Comparison of ENCODE assay signal across 16 cellular contexts in the genomic region with DNA sequence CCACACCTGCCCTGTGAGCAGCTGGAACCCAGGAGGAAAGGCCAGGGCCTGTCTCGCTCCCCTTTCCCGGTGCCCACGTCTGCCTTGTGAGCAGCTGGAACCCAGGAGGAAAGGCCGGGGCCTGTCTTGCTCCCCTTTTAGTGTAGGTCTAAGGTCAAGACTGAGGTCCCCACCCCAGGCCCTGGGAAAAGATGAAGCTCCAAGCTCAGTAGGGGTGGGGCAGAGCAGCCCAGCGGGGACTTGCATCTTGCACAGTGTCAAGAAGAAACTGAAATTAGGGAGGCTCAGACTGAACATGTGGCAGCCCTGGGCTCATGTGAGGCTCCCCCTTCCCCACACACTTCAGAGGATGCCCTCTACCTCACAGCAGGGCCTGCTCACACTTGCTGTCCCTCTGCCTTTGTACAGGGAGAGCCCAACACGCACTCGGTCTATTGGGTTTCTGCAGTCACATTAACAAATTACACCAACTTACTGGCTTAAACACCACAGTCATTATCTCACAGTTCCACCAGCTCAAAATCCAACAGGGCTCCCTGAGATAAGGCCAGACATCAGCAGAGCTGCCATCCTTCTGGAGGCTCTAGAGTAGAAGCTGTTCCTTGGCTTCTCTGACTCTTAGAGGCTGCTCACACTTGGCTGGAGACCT.
"Had no signal": no experiment of that assay in that cellular context is flagged by ENCODE, and none has a peak within 500 bp of the region (broad histone marks: within the 10 kb centered on the region; RNA-seq: fewer than 3 reads in every experiment).

No MANE protein-coding gene starts in this region.

- H3K36me3 ChIP-seq: breast epithelium had no signal

- H3K4me1 ChIP-seq: foreskin keratinocyte had no signal

- H3K27me3 ChIP-seq: breast epithelium, foreskin keratinocyte, upper lobe of left lung had no signal

- H3K36me3 Mint-ChIP-seq: activated CD8-positive, alpha-beta memory T cell treated with anti-CD3 and anti-CD28 coated beads, Interleukin-2, amount 10 ng/mL, durations not matched to agents 7 days and 5 days; activated naive CD8-positive, alpha-beta T cell; natural killer cell treated with Interleukin-12 subunit alpha and Interleukin-12 subunit beta and Interleukin-15 and Interleukin-18, amount 100 ng/mL, for 72 hours had no signal

- H3K27ac Mint-ChIP-seq: activated CD8-positive, alpha-beta memory T cell treated with anti-CD3 and anti-CD28 coated beads, Interleukin-2, amount 10 ng/mL, durations not matched to agents 7 days and 5 days; activated naive CD8-positive, alpha-beta T cell; natural killer cell treated with Interleukin-12 subunit alpha and Interleukin-12 subunit beta and Interleukin-15 and Interleukin-18, amount 100 ng/mL, for 72 hours; stimulated activated naive CD8-positive, alpha-beta T cell treated with anti-CD3 and anti-CD28 coated beads, Interleukin-15, Interleukin-2, amounts not matched to agents 100 ng/mL and 50 ng/mL, for 24 hours had no signal

- H3K4me3 ChIP-seq: breast epithelium, left lung, upper lobe of left lung had no signal

- H3K4me3 Mint-ChIP-seq: activated CD8-positive, alpha-beta memory T cell treated with anti-CD3 and anti-CD28 coated beads, Interleukin-2, amount 10 ng/mL, durations not matched to agents 7 days and 5 days; activated naive CD8-positive, alpha-beta T cell; natural killer cell treated with Interleukin-12 subunit alpha and Interleukin-12 subunit beta and Interleukin-15 and Interleukin-18, amount 100 ng/mL, for 72 hours; stimulated activated naive CD8-positive, alpha-beta T cell treated with anti-CD3 and anti-CD28 coated beads, Interleukin-15, Interleukin-2, amounts not matched to agents 100 ng/mL and 50 ng/mL, for 24 hours had no signal

- FAIRE-seq: colon had no signal

- H3K27ac ChIP-seq: breast epithelium, foreskin keratinocyte, left lung, upper lobe of left lung had no signal

- H3K27me3 Mint-ChIP-seq: activated CD8-positive, alpha-beta memory T cell treated with anti-CD3 and anti-CD28 coated beads, Interleukin-2, amount 10 ng/mL, durations not matched to agents 7 days and 5 days; activated naive CD8-positive, alpha-beta T cell; natural killer cell treated with Interleukin-12 subunit alpha and Interleukin-12 subunit beta and Interleukin-15 and Interleukin-18, amount 100 ng/mL, for 72 hours; stimulated activated naive CD8-positive, alpha-beta T cell treated with anti-CD3 and anti-CD28 coated beads, Interleukin-15, Interleukin-2, amounts not matched to agents 100 ng/mL and 50 ng/mL, for 24 hours had no signal

- H3K9me3 Mint-ChIP-seq: natural killer cell treated with Interleukin-12 subunit alpha and Interleukin-12 subunit beta and Interleukin-15 and Interleukin-18, amount 100 ng/mL, for 72 hours; stimulated activated naive CD8-positive, alpha-beta T cell treated with anti-CD3 and anti-CD28 coated beads, Interleukin-15, Interleukin-2, amounts not matched to agents 100 ng/mL and 50 ng/mL, for 24 hours had no signal

- ATAC-seq: activated CD8-positive, alpha-beta memory T cell treated with anti-CD3 and anti-CD28 coated beads, Interleukin-2, amount 10 ng/mL, durations not matched to agents 7 days and 5 days; foreskin keratinocyte; left lung; natural killer cell treated with Interleukin-12 subunit alpha and Interleukin-12 subunit beta and Interleukin-15 and Interleukin-18, amount 100 ng/mL, for 72 hours had no signal

- DNase-seq: activated CD4-positive, alpha-beta T cell treated with anti-CD3 and anti-CD28 coated beads, Interleukin-2, amount 50 U/mL, for 4 hours; activated CD8-positive, alpha-beta memory T cell treated with anti-CD3 and anti-CD28 coated beads, Interleukin-2, amount 10 ng/mL, durations not matched to agents 7 days and 5 days; activated gamma-delta T cell; activated T-cell treated with anti-CD3 and anti-CD28 coated beads, Interleukin-2, amount 50 U/mL, for 48 hours; anterior cingulate cortex; islet precursor cell; left lung; stimulated activated CD4-positive, alpha-beta T cell treated with anti-CD3 and anti-CD28 coated beads, Interleukin-4, amount 100 ng/mL, for 1 hour; stimulated activated CD8-positive, alpha-beta memory T cell treated with anti-CD3 and anti-CD28 coated beads, Interleukin-4, amount 100 ng/mL, for 48 hours; upper lobe of left lung had no signal
